In the genomic region with DNA sequence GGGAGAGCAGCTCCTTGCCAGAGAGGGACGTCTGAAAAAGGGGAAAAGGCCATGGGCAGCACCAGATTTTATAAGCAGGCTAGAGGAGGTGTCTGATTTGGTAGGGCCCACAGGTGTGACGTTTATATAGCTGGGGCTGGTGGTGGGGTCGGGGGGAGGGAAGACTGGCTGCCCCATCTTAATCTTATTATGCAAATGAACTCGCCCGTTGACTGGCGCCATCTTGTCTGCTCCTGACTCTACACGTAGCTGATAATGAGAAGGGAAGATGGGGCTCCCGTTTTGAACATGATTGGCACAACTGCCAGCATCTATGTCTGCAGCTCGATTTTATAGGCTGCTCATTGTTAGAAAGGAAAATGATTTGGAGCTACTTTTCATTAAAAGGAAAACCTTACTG, we compare ENCODE assay signal across 37 cellular contexts. TPM values are rescaled to one million over a fixed set of nuclear protein-coding genes. Genes with fewer than 3 reads are reported as not detected.
"Had no signal": no experiment of that assay in that cellular context is flagged by ENCODE, and none has a peak within 500 bp of the region (broad histone marks: within the 10 kb centered on the region; RNA-seq: fewer than 3 reads in every experiment).

No MANE protein-coding gene starts in this region.

- DNase-seq: activated CD4-positive, alpha-beta T cell treated with anti-CD3 and anti-CD28 coated beads for 1 hour; activated CD4-positive, alpha-beta T cell treated with anti-CD3 and anti-CD28 coated beads for 48 hours; activated CD4-positive, CD25-positive, alpha-beta regulatory T cell; activated CD8-positive, alpha-beta T cell treated with anti-CD3 and anti-CD28 coated beads for 36 hours; activated effector memory CD4-positive, alpha-beta T cell treated with anti-CD3 and anti-CD28 coated beads, Interleukin-2, amount 50 U/mL, for 16 hours; activated naive CD4-positive, alpha-beta T cell; activated naive CD4-positive, alpha-beta T cell treated with anti-CD3 and anti-CD28 coated beads, Interleukin-2, amount 50 U/mL, for 16 hours; activated naive CD8-positive, alpha-beta T cell treated with anti-CD3 and anti-CD28 coated beads for 36 hours; activated T-cell treated with anti-CD3 and anti-CD28 coated beads, Interleukin-2, amount 50 U/mL, for 1 hour; activated T-cell treated with anti-CD3 and anti-CD28 coated beads, Interleukin-2, amount 50 U/mL, for 72 hours; amniotic stem cell; aorta; brain microvascular endothelial cell; central memory CD4-positive, alpha-beta T cell; Kasumi-1; MM.1S; MV-4-11; NCI-H1092; NCI-H1436 treated with DMSO at 0.1 percent for 48 hours; NCI-H1694 treated with DMSO at 0.1 percent for 48 hours; NCI-H2029; NCI-H345; NCI-H524 treated with DMSO at 0.1 percent for 48 hours; NK-92 treated with Interleukin-12 subunit alpha and Interleukin-12 subunit beta, amount 100 ng/mL, for 24 hours; PC-3; Peyer's patch; RPMI8226; SHP77 treated with DMSO at 0.1 percent for 48 hours; T-cell; T-helper 2 cell; T-helper 9 cell; WERI-Rb-1 had no signal

- ATAC-seq: activated CD8-positive, alpha-beta T cell treated with anti-CD3 and anti-CD28 coated beads for 36 hours; activated T-cell treated with anti-CD3 and anti-CD28 coated beads, Interleukin-2, amount 50 U/mL, for 72 hours; activated T-helper 17 cell treated with anti-CD3 and anti-CD28 coated beads, Interleukin-2, amount 50 U/mL, for 72 hours; PC-3; SK-N-SH treated with all-trans-retinoic acid at 6 μM for 48 hours; T-cell had no signal

- H3K27ac ChIP-seq: brain microvascular endothelial cell, Peyer's patch, SJSA1, WERI-Rb-1 had no signal

- H3K36me3 ChIP-seq: brain microvascular endothelial cell, Peyer's patch, SJSA1, WERI-Rb-1 had no signal

- FAIRE-seq: colon had no signal

- H3K27me3 ChIP-seq: brain microvascular endothelial cell, Peyer's patch had no signal

- H3K9me3 ChIP-seq: Peyer's patch, SJSA1 had no signal

- H3K4me1 Mint-ChIP-seq: activated naive CD8-positive, alpha-beta T cell treated with anti-CD3 and anti-CD28 coated beads for 36 hours; activated T-helper 17 cell treated with anti-CD3 and anti-CD28 coated beads, Interleukin-2, amount 50 U/mL, for 72 hours; T-cell had no signal

- H3K9me3 Mint-ChIP-seq: activated CD8-positive, alpha-beta T cell treated with anti-CD3 and anti-CD28 coated beads for 36 hours; activated naive CD8-positive, alpha-beta T cell treated with anti-CD3 and anti-CD28 coated beads for 36 hours; activated T-cell treated with anti-CD3 and anti-CD28 coated beads, Interleukin-2, amount 50 U/mL, for 72 hours had no signal

- H3K4me3 Mint-ChIP-seq: activated CD8-positive, alpha-beta T cell treated with anti-CD3 and anti-CD28 coated beads for 36 hours; activated naive CD8-positive, alpha-beta T cell treated with anti-CD3 and anti-CD28 coated beads for 36 hours; activated T-cell treated with anti-CD3 and anti-CD28 coated beads, Interleukin-2, amount 50 U/mL, for 72 hours; activated T-helper 17 cell treated with anti-CD3 and anti-CD28 coated beads, Interleukin-2, amount 50 U/mL, for 72 hours; T-cell had no signal

- H3K4me3 ChIP-seq: Peyer's patch, SJSA1 had no signal

- H3K36me3 Mint-ChIP-seq: activated naive CD8-positive, alpha-beta T cell treated with anti-CD3 and anti-CD28 coated beads for 36 hours; T-cell had no signal

- H3K4me1 ChIP-seq: Peyer's patch, SJSA1 had no signal

- H3K27ac Mint-ChIP-seq: activated CD8-positive, alpha-beta T cell treated with anti-CD3 and anti-CD28 coated beads for 36 hours; activated naive CD8-positive, alpha-beta T cell treated with anti-CD3 and anti-CD28 coated beads for 36 hours; activated T-cell treated with anti-CD3 and anti-CD28 coated beads, Interleukin-2, amount 50 U/mL, for 72 hours; activated T-helper 17 cell treated with anti-CD3 and anti-CD28 coated beads, Interleukin-2, amount 50 U/mL, for 72 hours; T-cell had no signal

- H3K27me3 Mint-ChIP-seq: activated CD8-positive, alpha-beta T cell treated with anti-CD3 and anti-CD28 coated beads for 36 hours; activated naive CD8-positive, alpha-beta T cell treated with anti-CD3 and anti-CD28 coated beads for 36 hours; activated T-helper 17 cell treated with anti-CD3 and anti-CD28 coated beads, Interleukin-2, amount 50 U/mL, for 72 hours; T-cell had no signal

RNA-seq across cellular contexts. Expression of gene CADPS2, which starts 28.6 kb away (rescaled TPM):
- total RNA-seq: activated CD8-positive, alpha-beta memory T cell treated with anti-CD3 and anti-CD28 coated beads for 36 hours; activated CD8-positive, alpha-beta T cell treated with anti-CD3 and anti-CD28 coated beads for 36 hours; activated naive CD8-positive, alpha-beta T cell treated with anti-CD3 and anti-CD28 coated beads for 36 hours; activated T-cell treated with anti-CD3 and anti-CD28 coated beads, Interleukin-2, amount 50 U/mL, for 72 hours; activated T-helper 17 cell treated with anti-CD3 and anti-CD28 coated beads, Interleukin-2, amount 50 U/mL, for 72 hours had no signal
